In the genomic region with DNA sequence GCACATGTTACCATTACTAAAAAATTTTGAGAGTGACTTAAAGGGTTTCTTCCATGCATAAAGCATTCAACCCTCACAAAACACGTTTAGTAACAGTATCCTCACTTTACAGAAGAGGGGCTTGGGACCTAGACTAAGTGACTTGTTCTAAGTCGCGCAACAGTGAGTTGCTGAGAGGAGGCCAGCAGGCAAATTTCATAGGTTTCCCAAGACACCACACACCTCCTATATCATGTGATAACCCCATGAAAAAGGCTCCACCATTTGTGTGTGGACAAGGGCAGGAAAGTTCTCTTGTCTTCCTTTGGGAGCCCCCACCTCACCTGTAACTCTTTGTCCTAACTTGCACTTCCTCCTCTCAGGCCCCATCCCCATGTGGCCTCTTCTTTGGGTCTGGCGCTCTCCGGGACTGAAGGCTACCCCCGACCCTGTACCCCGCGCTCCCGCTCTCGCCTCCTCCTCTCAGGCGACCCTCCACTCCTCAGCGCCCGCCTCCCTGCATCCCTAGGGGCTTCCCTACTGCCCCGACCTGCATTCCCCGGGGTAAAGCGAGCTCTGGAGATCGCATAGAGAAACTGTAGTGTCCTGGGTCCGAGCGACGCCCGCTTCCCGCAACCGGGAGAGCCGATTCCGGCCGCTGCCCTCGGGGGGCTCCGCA, we compare ENCODE assay signal across 8 cellular contexts. TPM values are rescaled to one million over a fixed set of nuclear protein-coding genes. Genes with fewer than 3 reads are reported as not detected.
DNase-seq lines count a peak whose midpoint lies in the region; ATAC-seq, FAIRE-seq and TF ChIP-seq lines count a peak whose summit lies in the region.

No MANE protein-coding gene starts in this region.

- CTCF ChIA-PET in endothelial cell of umbilical vein (lab: Charles Lee), result interaction anchor here (0.6 to 11.0 kb wide), 3 partner anchors 11 to 141 kb away, joined by 3 to 397 read pairs (median 23); a partner anchor contains a TSS

- H3K4me3 ChIP-seq in OCI-LY3 (ENCODE audit: low read length) (peak overlapping the region; percentile 81), endothelial cell of umbilical vein (replicated peaks in 1 of 3; ENCODE audit: insufficient read depth in 1 of 3, low read depth in 1 of 3, low read length in 3 of 3) (peak overlapping the region; percentile 51 to 77 (median 63)), neutrophil (ENCODE audit: low read depth in 1 of 2, low read length in 1 of 2) (peak overlapping the region; percentile 88 to 93)

- H3K36me3 ChIP-seq in OCI-LY3 (replicated peaks; ENCODE audit: low read depth, low read length), result peaks cover 54% of the 10 kb centered on the region
- no peaks in the 10 kb centered on the region for H3K36me3 ChIP-seq in endothelial cell of umbilical vein (ENCODE audit: control insufficient read depth in 2 of 2, extremely low read depth in 1 of 2, insufficient read depth in 2 of 2, low read length in 2 of 2)
- peaks cover 64% of the 10 kb centered on the region for H3K36me3 ChIP-seq in neutrophil

- POLR2A ChIA-PET in endothelial cell of umbilical vein (lab: Charles Lee), result interaction anchor here (1.0 kb wide), 1 partner anchor 128 kb away, joined by 3 read pairs; no protein-coding TSS in a partner anchor

- no peak for TF ChIP-seq CTCF in OCI-LY3 (IDR thresholded peaks at IDR 0.05; ENCODE audit: low read depth, low read length)
- no peak for TF ChIP-seq CTCF in endothelial cell of umbilical vein (IDR thresholded peaks at IDR 0.05; ENCODE audit: extremely low read depth in 1 of 2, insufficient read depth in 1 of 2, low read depth in 1 of 2, low read length in 2 of 2)
- TF ChIP-seq CTCF in neutrophil (IDR thresholded peaks at IDR 0.05), result peak; percentile 1

- H3K4me1 ChIP-seq in OCI-LY3 (ENCODE audit: low read length) (peaks cover 54% of the 10 kb centered on the region), endothelial cell of umbilical vein (ENCODE audit: control insufficient read depth, extremely low read depth, insufficient read depth, low read length) (peaks cover 5% of the 10 kb centered on the region), neutrophil (ENCODE audit: control insufficient read depth in 1 of 2, insufficient read depth in 1 of 2, low read depth in 1 of 2, low read length in 1 of 2) (peaks cover 59 to 64% of the 10 kb centered on the region in 2 experiments)

- DNase-seq in NCI-H187 (lab: John Stamatoyannopoulos, UW), result peak; percentile 9 to 22
- DNase-seq in NCI-H187 treated with DMSO at 0.1 percent for 48 hours (lab: John Stamatoyannopoulos, UW), result no peak
- no peak for DNase-seq in endothelial cell of umbilical vein (ENCODE audit: low read depth, low spot score)

- ATAC-seq in GM21381 (IDR thresholded peaks at IDR 0.05; ENCODE audit: unreplicated experiment) (no peak), GM21786 (IDR thresholded peaks at IDR 0.05; ENCODE audit: unreplicated experiment) (no peak), GM18873 (IDR thresholded peaks at IDR 0.05; ENCODE audit: low FRiP score, unreplicated experiment) (no peak)

- no peaks in the 10 kb centered on the region for H3K27me3 ChIP-seq in OCI-LY3 (ENCODE audit: low read depth, low read length)
- H3K27me3 ChIP-seq in endothelial cell of umbilical vein (ENCODE audit: control insufficient read depth in 2 of 2, insufficient read depth in 2 of 2, low read length in 2 of 2), result no peaks in the 10 kb centered on the region
- no peaks in the 10 kb centered on the region for H3K27me3 ChIP-seq in neutrophil

- intact Hi-C loops in endothelial cell of umbilical vein (cut with micrococcal nuclease), result loop anchor here (5.0 kb wide), 1 partner anchor 129 kb away; no protein-coding TSS in a partner anchor

- BruUV-seq in endothelial cell of umbilical vein (replicated peaks; lab: Mats Ljungman, UMichigan), result no TSS peak

- H2AFZ ChIP-seq in OCI-LY3 (ENCODE audit: low read depth, low read length), result no peak overlapping the region
- H2AFZ ChIP-seq in endothelial cell of umbilical vein (ENCODE audit: low read depth, low read length), result peak overlapping the region; percentile 84

- TF ChIP-seq POLR2A in endothelial cell of umbilical vein (IDR thresholded peaks at IDR 0.05; ENCODE audit: low read depth, low read length), result no peak

- no peak for FAIRE-seq in endothelial cell of umbilical vein (lab: Jason Lieb, UNC)

- H3K9ac ChIP-seq in OCI-LY3 (ENCODE audit: low read length), result peak overlapping the region; percentile 97
- H3K9ac ChIP-seq in endothelial cell of umbilical vein (replicated peaks; ENCODE audit: extremely low read depth, insufficient read depth, low read length), result peak overlapping the region; percentile 77

- H4K20me1 ChIP-seq in OCI-LY3 (ENCODE audit: insufficient read depth, low read length), result no peaks in the 10 kb centered on the region
- H4K20me1 ChIP-seq in endothelial cell of umbilical vein (replicated peaks; ENCODE audit: control insufficient read depth, extremely low read depth, insufficient read depth, low read length), result no peaks in the 10 kb centered on the region

- H3K9me3 ChIP-seq in OCI-LY3 (ENCODE audit: insufficient read depth, low read length), result no peaks in the 10 kb centered on the region
- H3K9me3 ChIP-seq in endothelial cell of umbilical vein (replicated peaks; ENCODE audit: control insufficient read depth, insufficient read depth, low read length), result no peaks in the 10 kb centered on the region
- no peaks in the 10 kb centered on the region for H3K9me3 ChIP-seq in neutrophil

- H3K4me2 ChIP-seq in OCI-LY3 (ENCODE audit: low read length) (peak overlapping the region; percentile 86), endothelial cell of umbilical vein (ENCODE audit: insufficient read depth, low read length) (peak overlapping the region; percentile 73)

- H3K27ac ChIP-seq in OCI-LY3 (ENCODE audit: low read length), result peak overlapping the region; percentile 91
- peak overlapping the region; percentile 41 for H3K27ac ChIP-seq in endothelial cell of umbilical vein (ENCODE audit: insufficient read depth, low read depth, low read length)
- H3K27ac ChIP-seq in neutrophil, result peak overlapping the region; percentile 97

- H3K9me1 ChIP-seq in endothelial cell of umbilical vein (replicated peaks; ENCODE audit: control insufficient read depth, extremely low read depth, insufficient read depth, low read length), result no peaks in the 10 kb centered on the region

- H3K79me2 ChIP-seq in OCI-LY3 (ENCODE audit: low read length) (peaks cover 21% of the 10 kb centered on the region), endothelial cell of umbilical vein (ENCODE audit: control insufficient read depth, insufficient read depth, low read length) (no peaks in the 10 kb centered on the region)

- dilution Hi-C loops in endothelial cell of umbilical vein (cut with MboI; ENCODE audit: extremely low pct_ligation_motif_present, low sequenced_read_pairs), result no loop called here

RNA-seq across cellular contexts. Expression of a gene that starts 0.4 kb away (rescaled TPM):
- total RNA-seq in endothelial cell of umbilical vein, result 25.7 and 40.1 TPM in 2 replicates
- 41.3 and 49.4 TPM in 2 replicates for polyA plus RNA-seq in endothelial cell of umbilical vein
- polyA plus RNA-seq in endothelial cell of umbilical vein (2011; cell fraction: cytosol; rRNA removed), result 37.0 and 39.6 TPM in 2 replicates
- 20.6 and 22.3 TPM in 2 replicates for polyA plus RNA-seq in endothelial cell of umbilical vein (2011; cell fraction: nucleus; rRNA removed)
- polyA plus RNA-seq in endothelial cell of umbilical vein (2012), result 36.6 and 45.7 TPM in 2 replicates
- polyA minus RNA-seq in endothelial cell of umbilical vein, result 17.2 and 20.8 TPM in 2 replicates
- polyA minus RNA-seq in endothelial cell of umbilical vein (2011; cell fraction: cytosol; rRNA and poly(A)+ RNA removed), result 32.6 TPM
- polyA minus RNA-seq in endothelial cell of umbilical vein (2011; cell fraction: nucleus; rRNA and poly(A)+ RNA removed), result 2.9 and 3.8 TPM in 2 replicates

RNA-seq across cellular contexts. Expression of a gene that starts 4.9 kb away (rescaled TPM):
- 49.7 and 57.8 TPM in 2 replicates for total RNA-seq in endothelial cell of umbilical vein
- 14.1 and 18.4 TPM in 2 replicates for polyA plus RNA-seq in endothelial cell of umbilical vein
- 14.8 and 16.1 TPM in 2 replicates for polyA plus RNA-seq in endothelial cell of umbilical vein (2011; cell fraction: cytosol; rRNA removed)
- 36.5 and 42.1 TPM in 2 replicates for polyA plus RNA-seq in endothelial cell of umbilical vein (2011; cell fraction: nucleus; rRNA removed)
- polyA plus RNA-seq in endothelial cell of umbilical vein (2012), result 25.4 and 27.9 TPM in 2 replicates
- polyA minus RNA-seq in endothelial cell of umbilical vein, result 40.5 and 59.8 TPM in 2 replicates
- 30.3 TPM for polyA minus RNA-seq in endothelial cell of umbilical vein (2011; cell fraction: cytosol; rRNA and poly(A)+ RNA removed)
- 18.7 and 22.6 TPM in 2 replicates for polyA minus RNA-seq in endothelial cell of umbilical vein (2011; cell fraction: nucleus; rRNA and poly(A)+ RNA removed)

RNA-seq across cellular contexts. Expression of a gene that starts 10.1 kb away (rescaled TPM):
- 18.8 and 25.9 TPM in 2 replicates for total RNA-seq in endothelial cell of umbilical vein
- 15.6 and 17.2 TPM in 2 replicates for polyA plus RNA-seq in endothelial cell of umbilical vein
- polyA plus RNA-seq in endothelial cell of umbilical vein (2011; cell fraction: cytosol; rRNA removed), result 14.7 and 16.3 TPM in 2 replicates
- 13.8 TPM in 2 replicates for polyA plus RNA-seq in endothelial cell of umbilical vein (2011; cell fraction: nucleus; rRNA removed)
- polyA plus RNA-seq in endothelial cell of umbilical vein (2012), result 31.2 and 34.9 TPM in 2 replicates
- polyA minus RNA-seq in endothelial cell of umbilical vein, result 21.4 and 23.8 TPM in 2 replicates
- polyA minus RNA-seq in endothelial cell of umbilical vein (2011; cell fraction: cytosol; rRNA and poly(A)+ RNA removed), result 36.5 TPM
- 3.1 and 4.5 TPM in 2 replicates for polyA minus RNA-seq in endothelial cell of umbilical vein (2011; cell fraction: nucleus; rRNA and poly(A)+ RNA removed)

RNA-seq across cellular contexts. Expression of a gene that starts 10.5 kb away (rescaled TPM):
- total RNA-seq in endothelial cell of umbilical vein, result 2.7 and 6.3 TPM in 2 replicates
- polyA plus RNA-seq in endothelial cell of umbilical vein, result 6.3 and 6.4 TPM in 2 replicates
- 4.5 and 5.0 TPM in 2 replicates for polyA plus RNA-seq in endothelial cell of umbilical vein (2011; cell fraction: cytosol; rRNA removed)
- polyA plus RNA-seq in endothelial cell of umbilical vein (2011; cell fraction: nucleus; rRNA removed), result 1.0 and 1.7 TPM in 2 replicates
- polyA plus RNA-seq in endothelial cell of umbilical vein (2012), result 5.1 and 8.4 TPM in 2 replicates
- polyA minus RNA-seq in endothelial cell of umbilical vein, result 2.1 and 4.6 TPM in 2 replicates
- 11.1 TPM for polyA minus RNA-seq in endothelial cell of umbilical vein (2011; cell fraction: cytosol; rRNA and poly(A)+ RNA removed)
- polyA minus RNA-seq in endothelial cell of umbilical vein (2011; cell fraction: nucleus; rRNA and poly(A)+ RNA removed), result not detected in 2 replicates

RNA-seq across cellular contexts. Expression of a gene that starts 26.6 kb away (rescaled TPM):
- total RNA-seq in endothelial cell of umbilical vein, result 0.44 and 0.46 TPM in 2 replicates
- polyA plus RNA-seq in endothelial cell of umbilical vein, result 0.10 and 0.54 TPM in 2 replicates
- polyA plus RNA-seq in endothelial cell of umbilical vein (2011; cell fraction: cytosol; rRNA removed), result 0.08 TPM in 1 of 2 replicates, not detected in the other
- polyA plus RNA-seq in endothelial cell of umbilical vein (2011; cell fraction: nucleus; rRNA removed), result 3.1 TPM in 2 replicates
- 0.26 and 0.28 TPM in 2 replicates for polyA plus RNA-seq in endothelial cell of umbilical vein (2012)
- polyA minus RNA-seq in endothelial cell of umbilical vein, result 0.36 and 0.70 TPM in 2 replicates
- polyA minus RNA-seq in endothelial cell of umbilical vein (2011; cell fraction: cytosol; rRNA and poly(A)+ RNA removed), result not detected
- polyA minus RNA-seq in endothelial cell of umbilical vein (2011; cell fraction: nucleus; rRNA and poly(A)+ RNA removed), result 0.48 and 0.63 TPM in 2 replicates

Comparison
In these comparisons a context has a peak if more than half of its experiments do, and no peak if none do; other contexts are left out.
1. DNase-seq: peak in NCI-H187 (2 of 2); none in NCI-H187 treated with DMSO at 0.1 percent for 48 hours (single experiment) and endothelial cell of umbilical vein (single experiment).
2. H3K27ac ChIP-seq: peak in every context shown above with its lines; median percentile 97 in neutrophil; 91 in OCI-LY3; 41 in endothelial cell of umbilical vein.
3. Peak in every context shown above with its lines, with median percentiles within 50 percentile points of each other: H3K4me3 ChIP-seq.